27 cellular contexts compared by ENCODE assay signal in the genomic region with DNA sequence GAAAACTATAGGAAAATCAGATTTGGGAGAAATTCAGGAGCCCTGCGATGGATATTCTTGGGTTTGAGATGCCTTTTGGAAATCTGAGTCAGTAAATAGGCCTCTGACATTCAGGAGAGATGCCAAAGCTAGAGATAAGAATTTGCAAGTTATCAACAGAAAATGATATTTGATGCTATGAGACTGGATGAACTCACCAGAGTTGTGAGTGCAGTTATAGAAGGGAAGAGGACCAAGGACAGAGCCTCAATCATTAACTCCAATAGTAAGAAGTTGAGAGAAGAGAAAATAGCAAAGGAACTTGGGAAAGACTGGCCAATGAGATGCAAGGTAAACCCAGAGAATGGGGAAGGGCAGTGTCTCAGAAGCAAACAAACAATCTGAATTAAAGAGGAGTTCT. TPM values are rescaled to one million over a fixed set of nuclear protein-coding genes. Genes with fewer than 3 reads are reported as not detected.
A peak's percentile ranks its signal among the peaks of the same experiment; 100 is the strongest.
DNase-seq lines count a peak whose midpoint lies in the region; ATAC-seq, FAIRE-seq and TF ChIP-seq lines count a peak whose summit lies in the region.
"Had no signal": no experiment of that assay in that cellular context is flagged by ENCODE, and none has a peak within 500 bp of the region (broad histone marks: within the 10 kb centered on the region; RNA-seq: fewer than 3 reads in every experiment).

No MANE protein-coding gene starts in this region.

- no peak for TF ChIP-seq POLR2A in erythroblast (IDR thresholded peaks at IDR 0.05; ENCODE audit: low read length)

- peaks cover 16% of the 10 kb centered on the region for H3K4me1 Mint-ChIP-seq in activated CD4-positive, alpha-beta T cell treated with anti-CD3 and anti-CD28 coated beads for 36 hours
- peaks cover 6% of the 10 kb centered on the region for H3K4me1 Mint-ChIP-seq in activated naive CD8-positive, alpha-beta T cell (ENCODE audit: low read depth)
- H3K4me1 Mint-ChIP-seq: B cell, natural killer cell had no signal

- FAIRE-seq in GM19239 (lab: Jason Lieb, UNC), result peak; percentile 64
- FAIRE-seq: HTR-8/SVneo had no signal

- H3K9me3 Mint-ChIP-seq in activated CD4-positive, alpha-beta T cell treated with anti-CD3 and anti-CD28 coated beads for 36 hours (ENCODE audit: low read depth), result no peaks in the 10 kb centered on the region
- H3K9me3 Mint-ChIP-seq in activated naive CD8-positive, alpha-beta T cell (ENCODE audit: low read depth), result peaks cover 4% of the 10 kb centered on the region
- H3K9me3 Mint-ChIP-seq: CD8-positive, alpha-beta T cell; natural killer cell; stimulated activated naive CD8-positive, alpha-beta T cell treated with anti-CD3 and anti-CD28 coated beads, Interleukin-15, Interleukin-2, amounts not matched to agents 100 ng/mL and 50 ng/mL, for 24 hours had no signal

- POLR2A ChIA-PET in activated CD4-positive, alpha-beta T cell treated with anti-CD3 and anti-CD28 coated beads for 36 hours (lab: Charles Lee), result no interaction called here

- CTCF ChIA-PET in activated CD4-positive, alpha-beta T cell treated with anti-CD3 and anti-CD28 coated beads for 36 hours (lab: Charles Lee), result interaction anchor here (0.6 kb wide), 1 partner anchor 9 kb away, joined by 3 read pairs; no protein-coding TSS in a partner anchor

- peaks cover 4% of the 10 kb centered on the region for H3K36me3 Mint-ChIP-seq in activated CD4-positive, alpha-beta T cell treated with anti-CD3 and anti-CD28 coated beads for 36 hours (ENCODE audit: low read depth)
- peaks cover 2% of the 10 kb centered on the region for H3K36me3 Mint-ChIP-seq in activated naive CD8-positive, alpha-beta T cell
- H3K36me3 Mint-ChIP-seq: CD8-positive, alpha-beta T cell; natural killer cell had no signal

- intact Hi-C loops in activated CD4-positive, alpha-beta T cell treated with anti-CD3 and anti-CD28 coated beads for 36 hours (cut with DNase I, micrococcal nuclease), result loop anchor here in 1 of 2 experiments (10.0 kb wide), 1 partner anchor 1235 kb away; a partner anchor contains a TSS

- no peak for ATAC-seq in activated CD4-positive, alpha-beta T cell treated with anti-CD3 and anti-CD28 coated beads for 36 hours
- no peak for ATAC-seq in HG02623 (IDR thresholded peaks at IDR 0.05; ENCODE audit: unreplicated experiment)
- ATAC-seq: CD8-positive, alpha-beta T cell; lower lobe of right lung; natural killer cell had no signal

- H3K27me3 Mint-ChIP-seq in activated CD4-positive, alpha-beta T cell treated with anti-CD3 and anti-CD28 coated beads for 36 hours, result peaks cover 6% of the 10 kb centered on the region
- H3K27me3 Mint-ChIP-seq in activated naive CD8-positive, alpha-beta T cell, result peaks cover 4% of the 10 kb centered on the region

- no peak overlapping the region for H3K4me3 Mint-ChIP-seq in activated CD4-positive, alpha-beta T cell treated with anti-CD3 and anti-CD28 coated beads for 36 hours
- H3K4me3 Mint-ChIP-seq in activated naive CD8-positive, alpha-beta T cell, result peak overlapping the region; percentile 69
- H3K4me3 Mint-ChIP-seq: B cell; CD8-positive, alpha-beta T cell; natural killer cell; stimulated activated naive CD8-positive, alpha-beta T cell treated with anti-CD3 and anti-CD28 coated beads, Interleukin-15, Interleukin-2, amounts not matched to agents 100 ng/mL and 50 ng/mL, for 24 hours had no signal

- H3K27ac Mint-ChIP-seq in activated CD4-positive, alpha-beta T cell treated with anti-CD3 and anti-CD28 coated beads for 36 hours, result peak overlapping the region; percentile 63
- H3K27ac Mint-ChIP-seq in activated naive CD8-positive, alpha-beta T cell, result peak overlapping the region; percentile 87
- H3K27ac Mint-ChIP-seq: activated T-helper 2 cell treated with anti-CD3 and anti-CD28 coated beads, Interferon-gamma antibody, Interleukin-2, Interleukin-4, amounts not matched to agents 10 μg/mL and 5 μg/mL and 100 μg/mL, durations not matched to agents 14 hours and 24 hours and 36 hours; B cell; CD8-positive, alpha-beta T cell; natural killer cell had no signal

- no peak for DNase-seq in activated CD4-positive, alpha-beta T cell treated with anti-CD3 and anti-CD28 coated beads for 36 hours
- no peak for DNase-seq in activated CD4-positive, alpha-beta T cell treated with anti-CD3 and anti-CD28 coated beads, Interleukin-2, amount 50 U/mL, for 4 hours
- no peak for DNase-seq in GM19239 (ENCODE audit: insufficient read length, low spot score)
- DNase-seq in kidney tubule cell (ENCODE audit: low spot score), result peak; percentile 46
- no peak for DNase-seq in stimulated activated naive CD4-positive, alpha-beta T cell treated with Interleukin-2 at 50 U/mL for 16 hours (lab: John Stamatoyannopoulos, UW)
- DNase-seq in erythroblast (lab: John Stamatoyannopoulos, UW), result no peak
- DNase-seq: activated CD4-positive, alpha-beta T cell treated with anti-CD3 and anti-CD28 coated beads, Interleukin-2, amount 50 U/mL, for 48 hours; activated CD8-positive, alpha-beta memory T cell treated with anti-CD3 and anti-CD28 coated beads, Interleukin-2, amount 50 U/mL, for 48 hours; CD8-positive, alpha-beta T cell; glutamatergic neuron; lower lobe of right lung; natural killer cell; NCI-H1417; NCI-H2081 treated with DMSO at 0.1 percent for 48 hours; NCI-H510A; occipital lobe; PC-9; Right ventricle myocardium superior; stimulated activated CD4-positive, alpha-beta T cell treated with anti-CD3 and anti-CD28 coated beads, Interleukin-15, amount 100 ng/mL, for 24 hours; T-helper 9 cell; WERI-Rb-1 had no signal

RNA-seq across cellular contexts. Expression of a gene that starts 7.9 kb away (rescaled TPM):
- 1 to 10 TPM; 6.9 to 9.4 TPM for total RNA-seq in activated CD4-positive, alpha-beta T cell treated with anti-CD3 and anti-CD28 coated beads for 36 hours
